In the genomic region with DNA sequence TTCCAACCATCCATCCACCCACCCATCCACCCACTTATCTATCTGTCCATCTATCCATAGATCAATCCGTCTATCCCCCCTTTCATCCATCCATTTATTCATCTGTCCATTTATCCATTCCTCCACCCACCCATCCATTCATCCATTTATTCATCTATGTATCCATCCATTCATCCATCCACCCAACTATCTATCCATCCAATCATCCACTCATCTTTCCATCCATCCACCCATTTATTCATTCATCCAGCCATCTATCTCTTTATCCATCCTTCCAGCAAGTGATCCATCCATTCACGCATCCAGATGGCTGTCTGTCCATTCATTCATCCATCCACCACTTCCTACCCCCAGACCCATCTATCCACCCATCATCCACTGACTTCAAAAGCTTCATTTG, we compare ENCODE assay signal across 17 cellular contexts.
DNase-seq lines count a peak whose midpoint lies in the region; ATAC-seq and TF ChIP-seq lines count a peak whose summit lies in the region.
"Had no signal": no experiment of that assay in that cellular context is flagged by ENCODE, and none has a peak within 500 bp of the region (broad histone marks: within the 10 kb centered on the region; RNA-seq: fewer than 3 reads in every experiment).

No MANE protein-coding gene starts in this region.

- no peak for TF ChIP-seq CTCF in osteocyte (IDR thresholded peaks at IDR 0.05)

- H3K4me1 Mint-ChIP-seq in activated CD8-positive, alpha-beta memory T cell treated with anti-CD3 and anti-CD28 coated beads, Interleukin-2, amount 10 ng/mL, durations not matched to agents 7 days and 5 days: peaks cover 32% of the 10 kb centered on the region
- peaks cover 36% of the 10 kb centered on the region for H3K4me1 Mint-ChIP-seq in T-helper 17 cell
- peaks cover 27 to 44% of the 10 kb centered on the region in 2 donors for H3K4me1 Mint-ChIP-seq in effector memory CD8-positive, alpha-beta T cell (ENCODE audit: low read depth in 2 of 2)
- peaks cover 22% of the 10 kb centered on the region for H3K4me1 Mint-ChIP-seq in osteocyte (ENCODE audit: unreplicated experiment)

- H3K9me3 ChIP-seq in T-helper 17 cell (ENCODE audit: control insufficient read depth, low read length, poor library complexity, severe bottlenecking): no peaks in the 10 kb centered on the region
- H3K9me3 ChIP-seq in MG63: no peaks in the 10 kb centered on the region
- H3K9me3 ChIP-seq: esophagus squamous epithelium had no signal

- H3K27me3 Mint-ChIP-seq in activated CD8-positive, alpha-beta memory T cell treated with anti-CD3 and anti-CD28 coated beads, Interleukin-2, amount 10 ng/mL, durations not matched to agents 7 days and 5 days: no peaks in the 10 kb centered on the region
- H3K27me3 Mint-ChIP-seq in T-helper 17 cell: no peaks in the 10 kb centered on the region
- H3K27me3 Mint-ChIP-seq in effector memory CD8-positive, alpha-beta T cell: no peaks in the 10 kb centered on the region
- H3K27me3 Mint-ChIP-seq in osteocyte (ENCODE audit: unreplicated experiment): no peaks in the 10 kb centered on the region

- no peaks in the 10 kb centered on the region for H3K27me3 ChIP-seq in MG63
- H3K27me3 ChIP-seq: esophagus squamous epithelium had no signal

- peak overlapping the region; percentile 2 for H3K4me3 Mint-ChIP-seq in activated CD8-positive, alpha-beta memory T cell treated with anti-CD3 and anti-CD28 coated beads, Interleukin-2, amount 10 ng/mL, durations not matched to agents 7 days and 5 days
- H3K4me3 Mint-ChIP-seq in T-helper 17 cell: peak overlapping the region; percentile 21
- peak overlapping the region; percentile 1 to 98 for H3K4me3 Mint-ChIP-seq in effector memory CD8-positive, alpha-beta T cell
- peak overlapping the region; percentile 11 for H3K4me3 Mint-ChIP-seq in osteocyte (ENCODE audit: unreplicated experiment)

- DNase-seq in activated CD8-positive, alpha-beta memory T cell treated with anti-CD3 and anti-CD28 coated beads, Interleukin-2, amount 10 ng/mL, durations not matched to agents 7 days and 5 days: no peak
- DNase-seq in activated CD8-positive, alpha-beta memory T cell treated with anti-CD3 and anti-CD28 coated beads for 24 hours: no peak
- no peak for DNase-seq in T-helper 17 cell
- no peak for DNase-seq in effector memory CD8-positive, alpha-beta T cell
- DNase-seq in osteocyte (ENCODE audit: extremely low spot score, unreplicated experiment): peak; percentile 3
- no peak for DNase-seq in MG63
- DNase-seq in NCI-H2107 (lab: John Stamatoyannopoulos, UW): no peak
- DNase-seq: activated CD4-positive, CD25-positive, alpha-beta regulatory T cell treated with anti-CD3 and anti-CD28 coated beads, Interleukin-2, amount 50 U/mL, for 72 hours; activated T-cell treated with anti-CD3 and anti-CD28 coated beads, Interleukin-2, amount 50 U/mL, for 1 hour; esophagus squamous epithelium; left ventricle myocardium superior; NCI-H1436 treated with DMSO at 0.1 percent for 48 hours; NCI-H748 treated with DMSO at 0.1 percent for 48 hours; OCI-M1; SHP77 treated with DMSO at 0.1 percent for 48 hours had no signal

- H3K36me3 ChIP-seq in MG63: peaks cover 5% of the 10 kb centered on the region; the same call in 1 of the 2 replicates

- H3K4me3 ChIP-seq in MG63: no peak overlapping the region
- H3K4me3 ChIP-seq: GM23338 had no signal

- H3K36me3 Mint-ChIP-seq in activated CD8-positive, alpha-beta memory T cell treated with anti-CD3 and anti-CD28 coated beads, Interleukin-2, amount 10 ng/mL, durations not matched to agents 7 days and 5 days: peaks cover 33% of the 10 kb centered on the region
- H3K36me3 Mint-ChIP-seq in T-helper 17 cell (ENCODE audit: low read depth) (peaks cover 2% of the 10 kb centered on the region), osteocyte (ENCODE audit: unreplicated experiment) (peaks cover 2% of the 10 kb centered on the region)
- peaks cover 22% of the 10 kb centered on the region for H3K36me3 Mint-ChIP-seq in effector memory CD8-positive, alpha-beta T cell (ENCODE audit: insufficient read depth)

- no peak for ATAC-seq in activated CD8-positive, alpha-beta memory T cell treated with anti-CD3 and anti-CD28 coated beads, Interleukin-2, amount 10 ng/mL, durations not matched to agents 7 days and 5 days
- ATAC-seq in T-helper 17 cell (no peak), HG03097 (IDR thresholded peaks at IDR 0.05; ENCODE audit: low FRiP score, unreplicated experiment) (no peak)
- no peak for ATAC-seq in effector memory CD8-positive, alpha-beta T cell (replicated peaks)
- ATAC-seq: GM23338, left ventricle myocardium superior had no signal

- H3K27ac Mint-ChIP-seq in activated CD8-positive, alpha-beta memory T cell treated with anti-CD3 and anti-CD28 coated beads, Interleukin-2, amount 10 ng/mL, durations not matched to agents 7 days and 5 days: no peak overlapping the region
- no peak overlapping the region for H3K27ac Mint-ChIP-seq in T-helper 17 cell
- peak overlapping the region in 1 of 2 donors; percentile 16 for H3K27ac Mint-ChIP-seq in effector memory CD8-positive, alpha-beta T cell
- no peak overlapping the region for H3K27ac Mint-ChIP-seq in osteocyte (ENCODE audit: unreplicated experiment)
- H3K27ac Mint-ChIP-seq: GM23338 had no signal

- no peaks in the 10 kb centered on the region for H3K9me3 Mint-ChIP-seq in activated CD8-positive, alpha-beta memory T cell treated with anti-CD3 and anti-CD28 coated beads, Interleukin-2, amount 10 ng/mL, durations not matched to agents 7 days and 5 days (ENCODE audit: low read depth)
- no peaks in the 10 kb centered on the region for H3K9me3 Mint-ChIP-seq in effector memory CD8-positive, alpha-beta T cell
- no peaks in the 10 kb centered on the region for H3K9me3 Mint-ChIP-seq in osteocyte (ENCODE audit: unreplicated experiment)

- CTCF ChIA-PET in activated CD8-positive, alpha-beta memory T cell treated with anti-CD3 and anti-CD28 coated beads, Interleukin-2, amount 10 ng/mL, durations not matched to agents 7 days and 5 days (lab: Charles Lee): no interaction called here
